ENCODE assay signal across 9 cellular contexts in the genomic region with DNA sequence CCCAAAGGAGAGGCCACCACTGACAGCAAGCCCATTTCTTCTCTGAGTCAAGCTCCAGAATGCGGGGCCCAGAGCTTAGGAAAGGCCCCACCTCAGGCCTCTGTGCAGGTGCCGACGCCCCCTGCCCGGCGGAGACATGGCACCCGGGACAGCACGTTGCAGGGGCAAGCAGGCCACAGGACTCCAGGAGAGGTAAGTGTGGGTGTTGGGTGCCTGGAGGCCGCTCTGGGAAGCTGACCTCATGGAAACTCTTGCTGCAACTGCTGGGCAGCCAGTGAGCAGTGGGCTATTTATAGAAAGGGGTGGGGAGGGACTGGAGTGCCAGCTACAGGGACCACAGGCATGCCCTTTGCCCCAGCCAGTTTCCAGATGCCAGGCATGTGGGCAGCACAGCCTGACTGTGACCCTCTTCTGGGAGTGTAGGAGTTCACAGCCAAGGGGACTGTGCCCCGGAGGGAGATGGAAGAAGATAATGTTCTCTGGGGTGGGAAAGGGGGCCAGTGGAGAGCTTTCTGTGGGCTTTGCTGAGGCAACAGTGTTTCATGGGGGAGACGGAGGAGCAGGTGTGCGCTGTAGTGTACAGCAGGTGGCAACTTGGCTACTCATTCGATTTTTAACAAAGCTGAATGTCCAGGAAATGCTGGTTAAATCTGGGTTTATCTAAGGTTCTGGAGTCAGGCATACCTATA. TPM values are rescaled to one million over a fixed set of nuclear protein-coding genes. Genes with fewer than 3 reads are reported as not detected.
DNase-seq lines count a peak whose midpoint lies in the region; ATAC-seq, FAIRE-seq and TF ChIP-seq lines count a peak whose summit lies in the region.
"Had no signal": no experiment of that assay in that cellular context is flagged by ENCODE, and none has a peak within 500 bp of the region (broad histone marks: within the 10 kb centered on the region; RNA-seq: fewer than 3 reads in every experiment).

No MANE protein-coding gene starts in this region.

- DNase-seq in HT1080 (ENCODE audit: low read depth) (peak; percentile 44), astrocyte (ENCODE audit: low read depth) (peak; percentile 57), iris pigment epithelial cell (ENCODE audit: low read depth) (peak; percentile 68), NAMALWA (ENCODE audit: low spot score) (no peak), GDM1 (lab: John Stamatoyannopoulos, UW) (no peak)
- no peak for DNase-seq in natural killer cell treated with Interleukin-12 subunit alpha and Interleukin-12 subunit beta and Interleukin-15 and Interleukin-18, amount 100 ng/mL, for 72 hours (ENCODE audit: low spot score)
- DNase-seq: activated CD4-positive, alpha-beta T cell treated with anti-CD3 and anti-CD28 coated beads for 48 hours had no signal

- H3K4me1 ChIP-seq in astrocyte (ENCODE audit: insufficient read depth, low read length) (no peaks in the 10 kb centered on the region), subcutaneous abdominal adipose tissue (ENCODE audit: control insufficient read depth in 5 of 5, insufficient read depth in 5 of 5, low read length in 5 of 5) (peaks cover 0 to 27% (median 18%) of the 10 kb centered on the region in 5 donors)

- peaks cover 15% of the 10 kb centered on the region for H3K4me1 Mint-ChIP-seq in astrocyte (ENCODE audit: low read depth, unreplicated experiment)
- no peaks in the 10 kb centered on the region for H3K4me1 Mint-ChIP-seq in natural killer cell treated with Interleukin-12 subunit alpha and Interleukin-12 subunit beta and Interleukin-15 and Interleukin-18, amount 100 ng/mL, for 72 hours (ENCODE audit: low read depth in 2 of 2)

- H4K20me1 ChIP-seq in astrocyte (ENCODE audit: insufficient read depth, low read length), result peaks cover 5% of the 10 kb centered on the region

- H3K36me3 ChIP-seq in astrocyte (ENCODE audit: insufficient read depth, low read length) (no peaks in the 10 kb centered on the region), subcutaneous abdominal adipose tissue (ENCODE audit: control insufficient read depth in 5 of 5, insufficient read depth in 5 of 5, low read length in 5 of 5) (peaks cover 0 to 13% (median 4%) of the 10 kb centered on the region in 5 donors)

- peaks cover 19% of the 10 kb centered on the region for H3K27me3 Mint-ChIP-seq in astrocyte (ENCODE audit: low read depth, unreplicated experiment)
- peaks cover under 1 to 13% of the 10 kb centered on the region in 2 donors for H3K27me3 Mint-ChIP-seq in natural killer cell treated with Interleukin-12 subunit alpha and Interleukin-12 subunit beta and Interleukin-15 and Interleukin-18, amount 100 ng/mL, for 72 hours

- H2AFZ ChIP-seq in astrocyte (ENCODE audit: low read depth, low read length), result no peak overlapping the region

- H3K27ac ChIP-seq in astrocyte (ENCODE audit: low read depth, low read length) (no peak overlapping the region), subcutaneous abdominal adipose tissue (ENCODE audit: low read depth, low read length) (peak overlapping the region; percentile 96)

- no peak for TF ChIP-seq CTCF in astrocyte (IDR thresholded peaks at IDR 0.05; ENCODE audit: insufficient read depth, low read depth, low read length)

- H3K36me3 Mint-ChIP-seq in astrocyte (ENCODE audit: low read depth, unreplicated experiment), result peaks cover 13% of the 10 kb centered on the region
- no peaks in the 10 kb centered on the region for H3K36me3 Mint-ChIP-seq in natural killer cell treated with Interleukin-12 subunit alpha and Interleukin-12 subunit beta and Interleukin-15 and Interleukin-18, amount 100 ng/mL, for 72 hours

- no peak for FAIRE-seq in astrocyte (lab: Jason Lieb, UNC)

- ATAC-seq in natural killer cell treated with Interleukin-12 subunit alpha and Interleukin-12 subunit beta and Interleukin-15 and Interleukin-18, amount 100 ng/mL, for 72 hours, result no peak
- ATAC-seq in GM18520 (IDR thresholded peaks at IDR 0.05; ENCODE audit: unreplicated experiment), result no peak

- no peak overlapping the region for H3K9ac ChIP-seq in astrocyte (ENCODE audit: low read length)
- peak overlapping the region in 4 of 5 donors; percentile 47 to 76 (median 64) for H3K9ac ChIP-seq in subcutaneous abdominal adipose tissue (ENCODE audit: low read length in 5 of 5)

- peak overlapping the region; percentile 3 for H3K27ac Mint-ChIP-seq in astrocyte (ENCODE audit: unreplicated experiment)
- no peak overlapping the region for H3K27ac Mint-ChIP-seq in natural killer cell treated with Interleukin-12 subunit alpha and Interleukin-12 subunit beta and Interleukin-15 and Interleukin-18, amount 100 ng/mL, for 72 hours

- peaks cover 5% of the 10 kb centered on the region for H3K9me3 Mint-ChIP-seq in astrocyte (ENCODE audit: unreplicated experiment)
- H3K9me3 Mint-ChIP-seq in natural killer cell treated with Interleukin-12 subunit alpha and Interleukin-12 subunit beta and Interleukin-15 and Interleukin-18, amount 100 ng/mL, for 72 hours, result no peaks in the 10 kb centered on the region

- H3K27me3 ChIP-seq in astrocyte (ENCODE audit: insufficient read depth, low read length), result no peaks in the 10 kb centered on the region
- H3K27me3 ChIP-seq in subcutaneous abdominal adipose tissue (ENCODE audit: control insufficient read depth in 5 of 5, insufficient read depth in 4 of 5, low read length in 5 of 5), result no peaks in the 10 kb centered on the region

- no peak overlapping the region for H3K4me2 ChIP-seq in astrocyte (ENCODE audit: low read length)

- no peak overlapping the region for H3K4me3 ChIP-seq in astrocyte (ENCODE audit: insufficient read depth, low read depth, low read length)
- H3K4me3 ChIP-seq in subcutaneous abdominal adipose tissue (ENCODE audit: low read depth in 1 of 5, low read length in 5 of 5), result no peak overlapping the region

- H3K9me3 ChIP-seq in astrocyte (ENCODE audit: insufficient read depth, low read depth, low read length) (no peaks in the 10 kb centered on the region), subcutaneous abdominal adipose tissue (ENCODE audit: control insufficient read depth in 5 of 5, low read length in 5 of 5) (no peaks in the 10 kb centered on the region)

- no peaks in the 10 kb centered on the region for H3K79me2 ChIP-seq in astrocyte (ENCODE audit: insufficient read depth, low read length)

- H3K4me3 Mint-ChIP-seq in astrocyte (ENCODE audit: unreplicated experiment), result no peak overlapping the region
- H3K4me3 Mint-ChIP-seq in natural killer cell treated with Interleukin-12 subunit alpha and Interleukin-12 subunit beta and Interleukin-15 and Interleukin-18, amount 100 ng/mL, for 72 hours, result no peak overlapping the region

RNA-seq across cellular contexts. Expression of gene ALPK3, which starts 23.7 kb away (rescaled TPM):
- 0.02 and 0.03 TPM in 2 replicates for total RNA-seq in HT1080 (2014; rRNA removed; shearing (Covaris generic))
- polyA plus RNA-seq in HT1080 (2015; cell fraction: cytosol; rRNA removed), result 0.02 TPM in 1 of 2 replicates, not detected in the other
- polyA plus RNA-seq in HT1080 (2015; cell fraction: nucleus; rRNA removed), result 0.05 and 0.11 TPM in 2 replicates
- 6.8 and 9.1 TPM in 2 replicates for total RNA-seq in astrocyte
- under 1 TPM; 0.43 to 0.67 TPM for total RNA-seq in natural killer cell treated with Interleukin-12 subunit alpha and Interleukin-12 subunit beta and Interleukin-15 and Interleukin-18, amount 100 ng/mL, for 72 hours

RNA-seq across cellular contexts. Expression of gene SLC28A1, which starts 43.6 kb away (rescaled TPM):
- total RNA-seq in HT1080 (2014; rRNA removed; shearing (Covaris generic)), result not detected in 2 replicates
- not detected in 2 replicates for polyA plus RNA-seq in HT1080 (2015; cell fraction: cytosol; rRNA removed)
- polyA plus RNA-seq in HT1080 (2015; cell fraction: nucleus; rRNA removed), result 0.20 TPM in 1 of 2 replicates, not detected in the other
- total RNA-seq in astrocyte, result not detected in 2 replicates
- not detected for total RNA-seq in natural killer cell treated with Interleukin-12 subunit alpha and Interleukin-12 subunit beta and Interleukin-15 and Interleukin-18, amount 100 ng/mL, for 72 hours

Comparison
In these comparisons a context has a peak if more than half of its experiments do, and no peak if none do; other contexts are left out.
1. DNase-seq: peak in HT1080 (single experiment), astrocyte (single experiment) and iris pigment epithelial cell (single experiment); none in NAMALWA (single experiment), natural killer cell treated with Interleukin-12 subunit alpha and Interleukin-12 subunit beta and Interleukin-15 and Interleukin-18, amount 100 ng/mL, for 72 hours (single experiment) and GDM1 (single experiment).